Comparison of ENCODE assay signal across 8 cellular contexts in genomic region chr11:74169736-74170458, GRCh38. TPM values are rescaled to one million over a fixed set of nuclear protein-coding genes. Genes with fewer than 3 reads are reported as not detected.
A peak's percentile ranks its signal among the peaks of the same experiment; 100 is the strongest.
DNase-seq lines count a peak whose midpoint lies in the region; ATAC-seq and TF ChIP-seq lines count a peak whose summit lies in the region.

No MANE protein-coding gene starts in this region.

- in situ Hi-C loops in brain microvascular endothelial cell (cut with HindIII; ENCODE audit: low pct_ligation_motif_present, low sequenced_read_pairs) = no loop called here

- intact Hi-C loops in HCT116 (cut with micrococcal nuclease) = loop anchor here (5.0 kb wide), 1 partner anchor 188 kb away; the partner anchor contains the start of gene UCP2

- peak overlapping the region; percentile 80 for H3K27ac ChIP-seq in ACC112 (ENCODE audit: low read depth, low read length)
- peak overlapping the region; percentile 66 for H3K27ac ChIP-seq in HCT116 (ENCODE audit: low read depth, low read length)
- H3K27ac ChIP-seq in brain microvascular endothelial cell = peak overlapping the region; percentile 26
- H3K27ac ChIP-seq in mesenchymal stem cell (ENCODE audit: low read length, poor library complexity, severe bottlenecking) = peak overlapping the region; percentile 56

- H3K79me2 ChIP-seq in ACC112 (ENCODE audit: control insufficient read depth, insufficient read depth, low read length, unreplicated experiment) (peaks cover 57% of the 10 kb centered on the region), HCT116 (ENCODE audit: insufficient read depth, low read length) (peaks cover 62% of the 10 kb centered on the region)

- no peak overlapping the region for H3K18ac ChIP-seq in mesenchymal stem cell (ENCODE audit: low read depth in 1 of 2, low read length in 2 of 2)

- RAD21 ChIA-PET in HCT116 (lab: Charles Lee; ENCODE audit: low non-redundant PET in 1 of 2, low total read pairs in 2 of 2, uncharacterized antibody in 2 of 2, unreplicated experiment in 2 of 2) = interaction anchor here (0.7 to 0.8 kb wide), 3 partner anchors 61 to 187 kb away, joined by 4 to 6 read pairs (median 5); partner anchors contain the start of gene UCP2 (in 2 of the 2)

- no peak overlapping the region for H2AK5ac ChIP-seq in mesenchymal stem cell (ENCODE audit: low read length, severe bottlenecking)

- H3K4me1 ChIP-seq in ACC112 (ENCODE audit: control insufficient read depth, insufficient read depth, low read length, unreplicated experiment) = peaks cover 32% of the 10 kb centered on the region
- peaks cover 12 to 18% of the 10 kb centered on the region in 2 experiments; a peak in 2 of 4 replicates for H3K4me1 ChIP-seq in HCT116 (ENCODE audit: control insufficient read depth in 1 of 2, insufficient read depth in 2 of 2, low read length in 2 of 2)
- H3K4me1 ChIP-seq in mesenchymal stem cell (ENCODE audit: control insufficient read depth, insufficient read depth, low read depth, low read length) = no peaks in the 10 kb centered on the region

- H2BK15ac ChIP-seq in mesenchymal stem cell (ENCODE audit: low read depth, poor library complexity, severe bottlenecking) = no peak overlapping the region

- no peak overlapping the region for H4K91ac ChIP-seq in mesenchymal stem cell (ENCODE audit: low read length)

- H3K4me3 ChIP-seq in ACC112 (ENCODE audit: low read depth, low read length) (peak overlapping the region; percentile 98), HCT116 (replicated peaks in 1 of 2; ENCODE audit: low read depth in 1 of 2, low read length in 2 of 2) (peak overlapping the region; percentile 83 to 94), brain microvascular endothelial cell (ENCODE audit: low read depth, low read length) (peak overlapping the region; percentile 89), mesenchymal stem cell (ENCODE audit: insufficient read depth in 1 of 2, low read depth in 1 of 2, low read length in 2 of 2) (peak overlapping the region in 1 of 2 experiments; percentile 87)

- no peak for ATAC-seq in HCT116
- ATAC-seq in GM18861 (IDR thresholded peaks at IDR 0.05; ENCODE audit: unreplicated experiment) = no peak
- no peak for ATAC-seq in GM18909 (IDR thresholded peaks at IDR 0.05; ENCODE audit: poor library complexity, unreplicated experiment)

- WGBS in mesenchymal stem cell = 21% methylated on average over 9 of the region's 9 CpGs

- peaks cover 4% of the 10 kb centered on the region for H3K79me1 ChIP-seq in mesenchymal stem cell (replicated peaks; ENCODE audit: low read length, poor library complexity, severe bottlenecking)

- no TSS peak for BruUV-seq in HCT116 (replicated peaks; lab: Mats Ljungman, UMichigan)

- no peak for TF ChIP-seq POLR2A in HCT116 (IDR thresholded peaks at IDR 0.05; ENCODE audit: borderline replicate concordance, extremely low read depth, insufficient read depth, insufficient read length)

- DNase-seq in HCT116 (ENCODE audit: low read depth, low spot score) (no peak), brain microvascular endothelial cell (no peak), mesenchymal stem cell (peak; percentile 23), NCI-H2196 (lab: John Stamatoyannopoulos, UW; ENCODE audit: unreplicated experiment) (no peak)
- no peak for DNase-seq in stimulated activated CD4-positive, alpha-beta T cell treated with anti-CD3 and anti-CD28 coated beads, Interleukin-1b, Interleukin-23, amount 100 ng/mL, for 48 hours

- TF ChIP-seq CTCF in HCT116 (IDR thresholded peaks at IDR 0.05 in 2 of 3, conservative IDR thresholded peaks at IDR 0.05 in 1 of 3; ENCODE audit: borderline replicate concordance in 1 of 3, insufficient read depth in 1 of 3, low read depth in 2 of 3, low read length in 2 of 3) (no peak), brain microvascular endothelial cell (IDR thresholded peaks at IDR 0.05; ENCODE audit: low read depth, low read length, missing control alignments) (no peak)

- no peak for TF ChIP-seq RAD21 in HCT116 (IDR thresholded peaks at IDR 0.05; ENCODE audit: low read depth)

- no peak overlapping the region for H2BK120ac ChIP-seq in mesenchymal stem cell (ENCODE audit: low read depth, low read length)

- peak overlapping the region in 1 of 2 experiments; percentile 2 for H3K14ac ChIP-seq in mesenchymal stem cell (ENCODE audit: low read length in 2 of 2)

- no peak overlapping the region for H2BK5ac ChIP-seq in mesenchymal stem cell (ENCODE audit: low read depth, low read length, poor library complexity, severe bottlenecking)

- CTCF ChIA-PET in HCT116 (lab: Charles Lee) = no interaction called here

- H4K8ac ChIP-seq in mesenchymal stem cell (ENCODE audit: low read length) = no peak overlapping the region

- H3K27me3 ChIP-seq in ACC112 (ENCODE audit: insufficient read depth, low read length) (no peaks in the 10 kb centered on the region), HCT116 (ENCODE audit: insufficient read depth, low read length) (no peaks in the 10 kb centered on the region), brain microvascular endothelial cell (replicated peaks) (no peaks in the 10 kb centered on the region), mesenchymal stem cell (ENCODE audit: control insufficient read depth in 1 of 2, insufficient read depth in 1 of 2, low read length in 2 of 2) (no peaks in the 10 kb centered on the region)

- H3K23ac ChIP-seq in mesenchymal stem cell (ENCODE audit: low read length in 2 of 2) = no peak overlapping the region

- no peak overlapping the region for H3K4ac ChIP-seq in mesenchymal stem cell (ENCODE audit: low read depth in 1 of 2, low read length in 2 of 2)

- H3K9ac ChIP-seq in HCT116 (ENCODE audit: low read length) (peak overlapping the region; percentile 75), mesenchymal stem cell (ENCODE audit: low read length) (peak overlapping the region; percentile 97)

- H3K9me3 ChIP-seq in HCT116 (ENCODE audit: control insufficient read depth in 1 of 2, insufficient read depth in 1 of 2, low read depth in 1 of 2, low read length in 2 of 2) = no peaks in the 10 kb centered on the region
- H3K9me3 ChIP-seq in mesenchymal stem cell (ENCODE audit: control insufficient read depth, low read length) = no peaks in the 10 kb centered on the region

- H4K20me1 ChIP-seq in HCT116 (ENCODE audit: insufficient read depth) = 0 out of 2 replicates have a peak, but pooled peaks cover 3% of the 10 kb centered on the region

- peak overlapping the region; percentile 98 for H2AFZ ChIP-seq in ACC112 (ENCODE audit: low read length, unreplicated experiment)
- peak overlapping the region; percentile 19 for H2AFZ ChIP-seq in HCT116 (ENCODE audit: low read depth, low read length, poor library complexity, severe bottlenecking)
- H2AFZ ChIP-seq in mesenchymal stem cell (ENCODE audit: low read depth, low read length) = no peak overlapping the region

- H3K4me2 ChIP-seq in HCT116 (ENCODE audit: low read length) (peak overlapping the region; percentile 90), mesenchymal stem cell (ENCODE audit: low read length, poor library complexity, severe bottlenecking) (peak overlapping the region; percentile 64)

- no peaks in the 10 kb centered on the region for H3K9me2 ChIP-seq in HCT116 (ENCODE audit: insufficient read depth)

- POLR2A ChIA-PET in HCT116 (lab: Charles Lee) = interaction anchor here (1.4 to 1.6 kb wide), 3 partner anchors 8 to 45 kb away, joined by 3 to 8 read pairs (median 6); no protein-coding TSS in a partner anchor

- no peak overlapping the region for H2BK12ac ChIP-seq in mesenchymal stem cell (ENCODE audit: low read length in 2 of 2)

- H3K36me3 ChIP-seq in ACC112 (ENCODE audit: insufficient read depth, low read length) (peaks cover 16% of the 10 kb centered on the region), HCT116 (ENCODE audit: control insufficient read depth in 1 of 2, insufficient read depth in 2 of 2, low read length in 2 of 2) (peaks cover 17 to 20% of the 10 kb centered on the region in 2 experiments), brain microvascular endothelial cell (replicated peaks) (peaks cover 9% of the 10 kb centered on the region), mesenchymal stem cell (ENCODE audit: control insufficient read depth in 1 of 2, insufficient read depth in 2 of 2, low read depth in 1 of 2, low read length in 2 of 2) (peaks cover 7 to 37% of the 10 kb centered on the region in 2 experiments)

TF ChIP-seq in HCT116, 20 proteins besides CTCF, POLR2A, EP300 and RAD21:
- no peak for TF ChIP-seq MAX (IDR thresholded peaks at IDR 0.05)

RNA-seq across cellular contexts. Expression of gene C2CD3, which starts 0.9 kb away (rescaled TPM):
- 30.6 TPM for total RNA-seq in HCT116 (2021; ENCODE audit: unreplicated experiment)
- 14.8 and 16.4 TPM in 2 replicates for polyA plus RNA-seq in HCT116 (2012)
- 6.8 TPM for polyA plus RNA-seq in mesenchymal stem cell (2013, experiment 1 of 2)
- polyA plus RNA-seq in mesenchymal stem cell (2013, experiment 2 of 2) = 6.0 TPM

RNA-seq across cellular contexts. Expression of gene PPME1, which starts 1.2 kb away (rescaled TPM):
- 68.3 TPM for total RNA-seq in HCT116 (2021; ENCODE audit: unreplicated experiment)
- 56.9 and 72.0 TPM in 2 replicates for polyA plus RNA-seq in HCT116 (2012)
- 47.7 TPM for polyA plus RNA-seq in mesenchymal stem cell (2013, experiment 1 of 2)
- polyA plus RNA-seq in mesenchymal stem cell (2013, experiment 2 of 2) = 47.1 TPM

Comparison
In these comparisons a context has a peak if more than half of its experiments do, and no peak if none do; other contexts are left out.
1. H3K27ac ChIP-seq: peak in every context shown above with its lines; median percentile 80 in ACC112; 66 in HCT116; 56 in mesenchymal stem cell; 26 in brain microvascular endothelial cell.